In the genomic region with DNA sequence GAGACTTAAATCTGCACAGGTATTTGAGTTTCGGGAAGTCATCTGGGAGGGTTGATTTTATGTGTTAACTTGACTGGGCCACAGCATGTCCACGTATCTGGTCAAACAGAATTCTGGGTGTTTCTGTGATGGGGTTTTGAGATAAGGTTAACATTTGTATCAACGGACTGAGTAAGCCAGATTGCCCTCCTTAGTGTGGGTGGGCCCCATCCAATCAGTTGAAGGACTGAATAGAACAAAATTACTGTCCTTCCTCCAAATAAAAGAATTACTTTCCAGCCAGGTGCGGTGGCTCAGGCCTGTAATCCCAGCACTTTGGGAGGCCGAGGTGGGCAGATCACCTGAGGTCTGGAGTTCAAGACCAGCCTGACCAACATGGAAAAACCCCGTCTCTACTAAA, we compare ENCODE assay signal across 35 cellular contexts.
"Had no signal": no experiment of that assay in that cellular context is flagged by ENCODE, and none has a peak within 500 bp of the region (broad histone marks: within the 10 kb centered on the region; RNA-seq: fewer than 3 reads in every experiment).

No MANE protein-coding gene starts in this region.

- H3K9me3 ChIP-seq: MG63 had no signal

- H3K27me3 ChIP-seq: MG63 had no signal

- H3K4me3 ChIP-seq: MG63 had no signal

- H3K36me3 ChIP-seq: MG63 had no signal

- DNase-seq: Kasumi-1, MG63, MM.1S, MV-4-11, NCI-H1048, NCI-H1092, NCI-H1092 treated with DMSO at 0.1 percent for 48 hours, NCI-H1105, NCI-H1105 treated with DMSO at 0.1 percent for 48 hours, NCI-H1417, NCI-H1417 treated with DMSO at 0.1 percent for 48 hours, NCI-H1436, NCI-H1436 treated with DMSO at 0.1 percent for 48 hours, NCI-H146, NCI-H1694, NCI-H1694 treated with DMSO at 0.1 percent for 48 hours, NCI-H187, NCI-H187 treated with DMSO at 0.1 percent for 48 hours, NCI-H1930, NCI-H2029, NCI-H2029 treated with DMSO at 0.1 percent for 48 hours, NCI-H2081, NCI-H2081 treated with DMSO at 0.1 percent for 48 hours, NCI-H2107, NCI-H2171, NCI-H2171 treated with DMSO at 0.1 percent for 48 hours, NCI-H2227 treated with DMSO at 0.1 percent for 48 hours, NCI-H226, NCI-H345, NCI-H446, NCI-H446 treated with DMSO at 0.1 percent for 48 hours, NCI-H510A, NCI-H510A treated with DMSO at 0.1 percent for 48 hours, NCI-H524, NCI-H524 treated with DMSO at 0.1 percent for 48 hours had no signal
